8 cellular contexts compared by ENCODE assay signal in the genomic region with DNA sequence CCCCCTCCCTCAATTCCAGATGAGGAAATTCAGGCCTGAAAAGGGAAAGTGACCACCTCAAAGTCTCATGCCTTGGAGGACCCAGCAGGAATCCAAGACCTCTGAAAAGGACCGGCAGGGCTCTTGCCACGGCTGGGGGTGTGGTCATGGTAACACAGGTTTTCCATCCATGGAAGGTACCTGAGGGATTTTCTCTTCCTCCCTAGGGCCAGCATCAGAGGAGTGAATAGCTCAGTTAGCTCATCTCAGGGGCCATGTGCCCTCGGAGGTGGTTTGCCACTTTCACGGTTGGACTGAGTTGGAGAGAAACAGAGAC. TPM values are rescaled to one million over a fixed set of nuclear protein-coding genes. Genes with fewer than 3 reads are reported as not detected.
DNase-seq lines count a peak whose midpoint lies in the region; ATAC-seq and TF ChIP-seq lines count a peak whose summit lies in the region.

No MANE protein-coding gene starts in this region.

- H3K79me1 ChIP-seq in neuronal stem cell (ENCODE audit: low read depth, low read length), result no peaks in the 10 kb centered on the region

- H2BK12ac ChIP-seq in neuronal stem cell (ENCODE audit: low read length), result no peak overlapping the region

- intact Hi-C loops in Caco-2 (cut with micrococcal nuclease; ENCODE audit: unreplicated experiment), result no loop called here
- intact Hi-C loops in mammary epithelial cell (cut with micrococcal nuclease), result no loop called here

- peaks cover 15% of the 10 kb centered on the region for H3K27me3 Mint-ChIP-seq in Caco-2 (ENCODE audit: insufficient read depth, unreplicated experiment)

- dilution Hi-C loops in mammary epithelial cell (cut with HindIII; ENCODE audit: low sequenced_read_pairs), result no loop called here

- peaks cover 2% of the 10 kb centered on the region for H3K4me1 Mint-ChIP-seq in Caco-2 (ENCODE audit: low read depth, unreplicated experiment)

- H2BK120ac ChIP-seq in neuronal stem cell (ENCODE audit: low read depth, low read length), result no peak overlapping the region

- H2AFZ ChIP-seq in mammary epithelial cell (ENCODE audit: low read depth, low read length) (peak overlapping the region; percentile 78), neuronal stem cell (ENCODE audit: low read length) (no peak overlapping the region)

- no peak overlapping the region for H2BK15ac ChIP-seq in neuronal stem cell (ENCODE audit: low read length)

- no peaks in the 10 kb centered on the region for H3K9me3 ChIP-seq in Caco-2
- H3K9me3 ChIP-seq in mammary epithelial cell (replicated peaks; ENCODE audit: insufficient read depth, low read length), result no peaks in the 10 kb centered on the region
- H3K9me3 ChIP-seq in neuronal stem cell (replicated peaks in 1 of 2; ENCODE audit: control insufficient read depth in 2 of 2, insufficient read depth in 1 of 2, low read depth in 1 of 2, low read length in 2 of 2), result no peaks in the 10 kb centered on the region

- H3K4me1 ChIP-seq in Caco-2, result peaks cover 12% of the 10 kb centered on the region
- H3K4me1 ChIP-seq in mammary epithelial cell (ENCODE audit: insufficient read depth, low read length), result peaks cover 21% of the 10 kb centered on the region
- no peaks in the 10 kb centered on the region for H3K4me1 ChIP-seq in neuronal stem cell (ENCODE audit: control insufficient read depth in 2 of 2, insufficient read depth in 1 of 2, low read depth in 1 of 2, low read length in 2 of 2)

- ATAC-seq in HG03280 (IDR thresholded peaks at IDR 0.05; ENCODE audit: unreplicated experiment) (peak; percentile 1), HG02623 (IDR thresholded peaks at IDR 0.05; ENCODE audit: unreplicated experiment) (no peak)

- no peak overlapping the region for H3K4ac ChIP-seq in neuronal stem cell (ENCODE audit: low read length)

- no peaks in the 10 kb centered on the region for H4K20me1 ChIP-seq in mammary epithelial cell (ENCODE audit: insufficient read depth, low read length)

- no peak overlapping the region for H4K91ac ChIP-seq in neuronal stem cell (ENCODE audit: low read depth, low read length, poor library complexity)

- H3K27ac Mint-ChIP-seq in Caco-2 (ENCODE audit: unreplicated experiment), result no peak overlapping the region

- H4K8ac ChIP-seq in neuronal stem cell (ENCODE audit: low read depth, low read length), result no peak overlapping the region

- no peaks in the 10 kb centered on the region for H3K9me3 Mint-ChIP-seq in Caco-2 (ENCODE audit: unreplicated experiment)

- H3K4me3 ChIP-seq in Caco-2 (ENCODE audit: low read depth, low read length) (no peak overlapping the region), mammary epithelial cell (replicated peaks in 1 of 3; ENCODE audit: insufficient read depth in 1 of 3, low read depth in 2 of 3, low read length in 3 of 3) (peak overlapping the region in 2 of 3 experiments; percentile 49 to 51), neuronal stem cell (ENCODE audit: low read length in 2 of 2) (no peak overlapping the region)

- H3K27ac ChIP-seq in mammary epithelial cell (ENCODE audit: insufficient read depth, low read depth, low read length) (no peak overlapping the region), neuronal stem cell (replicated peaks; ENCODE audit: low read length) (no peak overlapping the region)

- H2AK5ac ChIP-seq in neuronal stem cell (ENCODE audit: low read depth, low read length), result no peak overlapping the region

- H3K23ac ChIP-seq in neuronal stem cell (ENCODE audit: low read depth, low read length, poor library complexity), result no peak overlapping the region

- no peaks in the 10 kb centered on the region for H3K36me3 Mint-ChIP-seq in Caco-2 (ENCODE audit: insufficient read depth, unreplicated experiment)

- BruUV-seq in Caco-2 (replicated peaks; lab: Mats Ljungman, UMichigan) (no TSS peak), mammary epithelial cell (replicated peaks; lab: Mats Ljungman, UMichigan) (no TSS peak)

- in situ Hi-C loops in mammary epithelial cell (cut with MboI; ENCODE audit: low sequenced_read_pairs in 2 of 2), result no loop called here

- peak overlapping the region; percentile 59 for H3K4me3 Mint-ChIP-seq in Caco-2 (ENCODE audit: unreplicated experiment)

- CTCF ChIA-PET in Caco-2 (lab: Charles Lee), result interaction anchor here (0.9 to 2.0 kb wide), 2 partner anchors 29 to 40 kb away, joined by 4 to 9 read pairs; no protein-coding TSS in a partner anchor
- CTCF ChIA-PET in mammary epithelial cell (lab: Charles Lee; ENCODE audit: low non-redundant PET), result no interaction called here

- peak overlapping the region; percentile 50 for H3K18ac ChIP-seq in neuronal stem cell (ENCODE audit: low read length)

- H3K14ac ChIP-seq in neuronal stem cell (ENCODE audit: low read length), result no peak overlapping the region

- peak overlapping the region; percentile 90 for H3K4me2 ChIP-seq in mammary epithelial cell (ENCODE audit: insufficient read depth, low read depth, low read length)
- H3K4me2 ChIP-seq in neuronal stem cell (ENCODE audit: insufficient read depth, low read length, poor library complexity, severe bottlenecking), result no peak overlapping the region

- H3K9ac ChIP-seq in mammary epithelial cell (ENCODE audit: insufficient read depth, low read length) (no peak overlapping the region), neuronal stem cell (ENCODE audit: low read depth, low read length, poor library complexity) (no peak overlapping the region)

- H2BK5ac ChIP-seq in neuronal stem cell (ENCODE audit: low read length), result no peak overlapping the region

- TF ChIP-seq CTCF in Caco-2 (IDR thresholded peaks at IDR 0.05; ENCODE audit: insufficient read depth in 1 of 2, low read depth in 1 of 2, low read length in 1 of 2, severe bottlenecking in 1 of 2, unreplicated experiment in 1 of 2), result no peak
- TF ChIP-seq CTCF in mammary epithelial cell (conservative IDR thresholded peaks at IDR 0.05 in 1 of 2, IDR thresholded peaks at IDR 0.05 in 1 of 2; ENCODE audit: extremely low read depth in 1 of 2, insufficient read depth in 1 of 2, low read depth in 1 of 2, low read length in 2 of 2), result no peak

- POLR2A ChIA-PET in Caco-2 (lab: Charles Lee), result no interaction called here

- DNase-seq in Caco-2 (no peak), mammary epithelial cell (no peak), neuronal stem cell (ENCODE audit: low spot score) (no peak), NCI-H1105 treated with DMSO at 0.1 percent for 48 hours (lab: John Stamatoyannopoulos, UW) (no peak), ureter (ENCODE audit: low spot score) (no peak), NCI-H2196 treated with DMSO at 0.1 percent for 48 hours (lab: John Stamatoyannopoulos, UW; ENCODE audit: unreplicated experiment) (no peak)

- H3K79me2 ChIP-seq in mammary epithelial cell (ENCODE audit: insufficient read depth, low read length), result no peaks in the 10 kb centered on the region

- no peaks in the 10 kb centered on the region for H3K27me3 ChIP-seq in Caco-2 (replicated peaks; ENCODE audit: control insufficient read depth, insufficient read depth, low read length)
- H3K27me3 ChIP-seq in mammary epithelial cell (ENCODE audit: insufficient read depth, low read length), result peaks cover 9% of the 10 kb centered on the region
- H3K27me3 ChIP-seq in neuronal stem cell (ENCODE audit: control insufficient read depth in 3 of 3, insufficient read depth in 3 of 3, low read depth in 1 of 3, low read length in 3 of 3), result peaks cover 0 to 52% (median 27%) of the 10 kb centered on the region in 3 experiments

- no peaks in the 10 kb centered on the region for H3K36me3 ChIP-seq in Caco-2 (ENCODE audit: control insufficient read depth, insufficient read depth, low read length)
- H3K36me3 ChIP-seq in mammary epithelial cell (ENCODE audit: insufficient read depth, low read length), result no peaks in the 10 kb centered on the region
- no peaks in the 10 kb centered on the region for H3K36me3 ChIP-seq in neuronal stem cell (replicated peaks in 1 of 2; ENCODE audit: control insufficient read depth in 2 of 2, insufficient read depth in 2 of 2, low read length in 2 of 2)

- 11% methylated on average over 4 of the region's 4 CpGs for WGBS in mammary epithelial cell (ENCODE audit: low coverage, missing lambda C conversion rate)
- WGBS in neuronal stem cell (ENCODE audit: extremely low coverage in 2 of 2, insufficient read length in 2 of 2, insufficient replicate concordance in 1 of 2), 2 donors, result no CpG with 5 or more reads among the region's 4 CpGs

RNA-seq across cellular contexts. Expression of gene CIITA, which starts 1.3 kb away (rescaled TPM):
- total RNA-seq in Caco-2 (2022), result 0.27 and 0.37 TPM in 2 replicates
- under 1 TPM; 0.17 to 0.35 TPM for total RNA-seq in mammary epithelial cell
- polyA plus RNA-seq in mammary epithelial cell, result 0.05 TPM
- polyA minus RNA-seq in mammary epithelial cell, result not detected
- not detected for polyA plus RNA-seq in neuronal stem cell (2013, experiment 1 of 2)
- polyA plus RNA-seq in neuronal stem cell (2013, experiment 2 of 2), result not detected
- 32.0 TPM for total RNA-seq in ureter

RNA-seq across cellular contexts. Expression of gene TVP23A, which starts 59.7 kb away (rescaled TPM):
- total RNA-seq in Caco-2 (2022) (not detected in 2 replicates), mammary epithelial cell (not detected), ureter (3.3 TPM)
- polyA plus RNA-seq in mammary epithelial cell, result not detected
- polyA minus RNA-seq in mammary epithelial cell, result not detected
- polyA plus RNA-seq in neuronal stem cell (2013, experiment 1 of 2), result 4.9 TPM
- polyA plus RNA-seq in neuronal stem cell (2013, experiment 2 of 2), result 5.0 TPM

Comparison
In these comparisons a context has a peak if more than half of its experiments do, and no peak if none do; other contexts are left out.
1. H3K4me3 ChIP-seq: peak in mammary epithelial cell (2 of 3); none in Caco-2 (single experiment) and neuronal stem cell (0 of 2).
2. RNA of gene CIITA, which starts 1.3 kb away (total RNA-seq): 32.0 TPM in ureter (single experiment); 0.17 to 0.35 TPM in mammary epithelial cell and 0.27 to 0.37 TPM in Caco-2; every median in the first group is over 10 times any median in the second.